25 cellular contexts compared by ENCODE assay signal in genomic region chr11:78327945-78328344, GRCh38.
"Had no signal": no experiment of that assay in that cellular context is flagged by ENCODE, and none has a peak within 500 bp of the region (broad histone marks: within the 10 kb centered on the region; RNA-seq: fewer than 3 reads in every experiment).

No MANE protein-coding gene starts in this region.

- H3K9me3 Mint-ChIP-seq: effector memory CD8-positive, alpha-beta T cell; nephron; neural progenitor cell had no signal

- H3K4me3 Mint-ChIP-seq: effector memory CD8-positive, alpha-beta T cell; mesothelial cell of epicardium; nephron; neural progenitor cell had no signal

- H3K27me3 Mint-ChIP-seq: naive thymus-derived CD4-positive, alpha-beta T cell; progenitor cell of endocrine pancreas had no signal

- H3K27ac ChIP-seq: coronary artery, esophagus squamous epithelium, heart right ventricle, left lung, neural progenitor cell, parathyroid adenoma, transverse colon, vagina had no signal

- H3K27ac Mint-ChIP-seq: effector memory CD8-positive, alpha-beta T cell; mesothelial cell of epicardium; nephron; neural progenitor cell; progenitor cell of endocrine pancreas had no signal

- DNase-seq: dermis blood vessel endothelial cell; effector memory CD8-positive, alpha-beta T cell; erythroblast; esophagus squamous epithelium; foreskin melanocyte; glutamatergic neuron; heart right ventricle; hippocampal formation; left cardiac atrium; left lung; mesenchymal stem cell; naive thymus-derived CD4-positive, alpha-beta T cell; stimulated activated CD4-positive, alpha-beta T cell treated with anti-CD3 and anti-CD28 coated beads, Interleukin-12 subunit alpha, Interleukin-12 subunit beta, amount 100 ng/mL, for 4 hours; stimulated activated CD4-positive, alpha-beta T cell treated with anti-CD3 and anti-CD28 coated beads, Interleukin-1b, Interleukin-23, amount 100 ng/mL, for 48 hours; stimulated activated CD4-positive, alpha-beta T cell treated with anti-CD3 and anti-CD28 coated beads, Interleukin-4, amount 100 ng/mL, for 1 hour; stimulated activated CD8-positive, alpha-beta memory T cell treated with anti-CD3 and anti-CD28 coated beads, Interleukin-4, amount 100 ng/mL, for 48 hours; stimulated activated naive CD4-positive, alpha-beta T cell; transverse colon had no signal

- H3K36me3 Mint-ChIP-seq: neural progenitor cell had no signal
